Comparison of ENCODE assay signal across 34 cellular contexts in genomic region chr2:119216994-119217393, GRCh38. TPM values are rescaled to one million over a fixed set of nuclear protein-coding genes. Genes with fewer than 3 reads are reported as not detected.
"Had no signal": no experiment of that assay in that cellular context is flagged by ENCODE, and none has a peak within 500 bp of the region (broad histone marks: within the 10 kb centered on the region; RNA-seq: fewer than 3 reads in every experiment).

No MANE protein-coding gene starts in this region.

- ATAC-seq: activated CD4-positive, CD25-positive, alpha-beta regulatory T cell treated with anti-CD3 and anti-CD28 coated beads, Interleukin-2, amount 50 U/mL, for 24 hours; left colon; naive thymus-derived CD4-positive, alpha-beta T cell; psoas muscle had no signal

- H3K36me3 ChIP-seq: ovary, uterus, WERI-Rb-1 had no signal

- H3K4me3 ChIP-seq: ovary, psoas muscle, testis, uterus had no signal

- H3K27ac ChIP-seq: ovary, psoas muscle, testis, uterus had no signal

- H3K9me3 ChIP-seq: ovary, psoas muscle, testis, uterus had no signal

- H3K4me1 ChIP-seq: psoas muscle, testis, uterus had no signal

- DNase-seq: activated CD4-positive, alpha-beta memory T cell treated with anti-CD3 and anti-CD28 coated beads for 36 hours; activated CD4-positive, alpha-beta T cell treated with anti-CD3 and anti-CD28 coated beads, Interleukin-2, amount 10 ng/mL, durations not matched to agents 24 days and 14 days; activated CD8-positive, alpha-beta memory T cell treated with anti-CD3 and anti-CD28 coated beads, Interleukin-2, amount 50 U/mL, for 4 hours; activated effector memory CD4-positive, alpha-beta T cell treated with anti-CD3 and anti-CD28 coated beads, Interleukin-2, amount 50 U/mL, for 16 hours; activated naive CD4-positive, alpha-beta T cell treated with anti-CD3 and anti-CD28 coated beads for 36 hours; activated naive CD8-positive, alpha-beta T cell treated with anti-CD3 and anti-CD28 coated beads for 36 hours; activated T-cell treated with anti-CD3 and anti-CD28 coated beads, Interleukin-2, amount 50 U/mL, for 1 hour; amniotic stem cell; effector memory CD4-positive, alpha-beta T cell; head of caudate nucleus; hippocampal formation; kidney; left colon; midbrain; naive thymus-derived CD4-positive, alpha-beta T cell; ovary; psoas muscle; stimulated activated naive CD4-positive, alpha-beta T cell; SW 1271; T1000; testis; trophoblast cell; uterus; WERI-Rb-1 had no signal

- H3K27me3 ChIP-seq: ovary, testis, uterus had no signal

RNA-seq across cellular contexts. Expression of gene STEAP3, which starts 6.6 kb away (rescaled TPM):
- polyA plus RNA-seq: naive thymus-derived CD4-positive, alpha-beta T cell; neural cell had no signal

RNA-seq across cellular contexts. Expression of gene C1QL2, which starts 58.4 kb away (rescaled TPM):
- total RNA-seq: activated CD4-positive, alpha-beta memory T cell treated with anti-CD3 and anti-CD28 coated beads for 36 hours; activated CD4-positive, alpha-beta T cell treated with anti-CD3 and anti-CD28 coated beads, Interleukin-2, amount 10 ng/mL, durations not matched to agents 24 days and 14 days; activated CD8-positive, alpha-beta memory T cell treated with anti-CD3 and anti-CD28 coated beads for 36 hours; activated naive CD4-positive, alpha-beta T cell treated with anti-CD3 and anti-CD28 coated beads for 36 hours; activated naive CD8-positive, alpha-beta T cell treated with anti-CD3 and anti-CD28 coated beads for 36 hours; activated T-helper 1 cell treated with anti-CD3 and anti-CD28 coated beads, Interleukin-12 subunit alpha, Interleukin-12 subunit beta, Interleukin-2, Interleukin-4 antibody, amounts not matched to agents 30 ng/mL and 10 ng/mL and 1 ng/mL, durations not matched to agents 14 hours and 24 hours and 36 hours; bronchial epithelial cell; dermis microvascular lymphatic vessel endothelial cell; fibroblast of lung; fibroblast of villous mesenchyme; kidney; left colon; liver; naive thymus-derived CD4-positive, alpha-beta T cell; psoas muscle; uterus had no signal
- polyA plus RNA-seq: esophagus; fibroblast of lung; liver; naive thymus-derived CD4-positive, alpha-beta T cell; neural cell; ovary had no signal
